Comparison of ENCODE assay signal across 19 cellular contexts in the genomic region with DNA sequence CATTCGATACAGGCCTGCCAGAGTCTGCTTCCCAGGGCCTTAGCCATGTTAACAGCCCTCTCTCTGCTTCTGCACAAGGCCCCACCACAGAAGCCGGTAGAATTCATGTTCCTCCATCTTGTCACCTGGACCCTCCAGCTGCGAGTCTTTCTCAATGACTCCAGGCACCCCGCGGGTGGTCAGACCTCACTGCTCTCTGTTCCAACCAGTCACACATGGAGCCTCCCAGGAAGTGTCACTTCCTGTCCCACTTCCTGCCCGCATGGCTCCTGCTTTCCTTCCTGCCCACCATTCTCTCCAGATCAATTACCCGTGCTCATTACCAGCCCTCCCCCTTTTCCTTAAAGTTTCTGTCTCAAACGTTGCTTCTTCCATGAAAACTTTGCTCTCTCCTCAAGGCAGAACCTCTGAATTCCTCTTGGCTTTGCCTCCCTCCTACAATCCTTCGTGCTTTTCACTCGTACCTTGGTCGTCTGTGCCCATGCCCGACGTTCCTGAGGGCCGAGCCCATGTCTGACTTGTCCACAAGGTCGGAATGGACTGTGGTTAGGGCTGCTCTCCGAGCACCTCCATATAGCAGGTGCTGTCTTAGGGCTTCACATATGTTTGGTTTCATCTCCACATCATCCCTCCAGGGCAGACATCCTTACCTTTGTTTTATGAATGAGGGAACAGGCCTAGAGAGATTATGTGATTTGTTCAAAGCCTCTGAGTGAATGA.
DNase-seq lines count a peak whose midpoint lies in the region; ATAC-seq and TF ChIP-seq lines count a peak whose summit lies in the region.
"Had no signal": no experiment of that assay in that cellular context is flagged by ENCODE, and none has a peak within 500 bp of the region (broad histone marks: within the 10 kb centered on the region; RNA-seq: fewer than 3 reads in every experiment).

No MANE protein-coding gene starts in this region.

- DNase-seq in left ventricle myocardium inferior = no peak
- DNase-seq in left cardiac atrium = no peak
- DNase-seq in NCI-H69 (lab: John Stamatoyannopoulos, UW) = peak; percentile 40
- no peak for DNase-seq in right atrium auricular region (ENCODE audit: low spot score)
- DNase-seq in thoracic aorta (ENCODE audit: low spot score) = no peak
- no peak for DNase-seq in SK-N-DZ (ENCODE audit: low spot score)
- DNase-seq in thyroid gland = no peak
- DNase-seq: activated effector memory CD4-positive, alpha-beta T cell treated with anti-CD3 and anti-CD28 coated beads, Interleukin-2, amount 50 U/mL, for 16 hours; anterior cingulate cortex; CD8-positive, alpha-beta memory T cell; hypothalamus; kidney; NCI-H1417; NCI-H2171 treated with DMSO at 0.1 percent for 48 hours; NCI-H748 treated with DMSO at 0.1 percent for 48 hours; PC-9; stimulated activated naive CD4-positive, alpha-beta T cell treated with Interleukin-2 at 50 U/mL for 16 hours; T1000 had no signal

- H3K27me3 ChIP-seq in left ventricle myocardium inferior (ENCODE audit: low read depth) (no peaks in the 10 kb centered on the region), right atrium auricular region (no peaks in the 10 kb centered on the region), thoracic aorta (replicated peaks; ENCODE audit: insufficient read depth) (no peaks in the 10 kb centered on the region), thyroid gland (no peaks in the 10 kb centered on the region)

- H3K4me1 ChIP-seq in left ventricle myocardium inferior (peaks cover 98% of the 10 kb centered on the region), right atrium auricular region (peaks cover 0 to 92% of the 10 kb centered on the region in 2 donors), thoracic aorta (ENCODE audit: control insufficient read depth in 1 of 2, low read depth in 2 of 2) (peaks cover 29 to 59% of the 10 kb centered on the region in 2 donors), thyroid gland (peaks cover 0 to 20% of the 10 kb centered on the region in 2 donors)

- 82 to 87% methylated on average over 16 of the region's 16 CpGs for WGBS in thyroid gland, 2 donors

- H3K4me3 ChIP-seq in left ventricle myocardium inferior (no peak overlapping the region), right atrium auricular region (no peak overlapping the region), thoracic aorta (no peak overlapping the region), thyroid gland (replicated peaks in 1 of 3) (no peak overlapping the region)
- H3K4me3 ChIP-seq: PC-9 had no signal

- ATAC-seq in left cardiac atrium = no peak
- no peak for ATAC-seq in thoracic aorta (ENCODE audit: insufficient number of reproducible peaks, low FRiP score, low read depth)
- no peak for ATAC-seq in HG02571 (IDR thresholded peaks at IDR 0.05; ENCODE audit: unreplicated experiment)

- H3K9me3 ChIP-seq in left ventricle myocardium inferior (replicated peaks) = no peaks in the 10 kb centered on the region
- no peaks in the 10 kb centered on the region for H3K9me3 ChIP-seq in right atrium auricular region
- H3K9me3 ChIP-seq in thoracic aorta = no peaks in the 10 kb centered on the region
- no peaks in the 10 kb centered on the region for H3K9me3 ChIP-seq in thyroid gland

- intact Hi-C loops in left ventricle myocardium inferior (cut with micrococcal nuclease) = no loop called here
- intact Hi-C loops in left cardiac atrium (cut with DNase I) = no loop called here
- intact Hi-C loops in thyroid gland (cut with DNase I) = no loop called here

- TF ChIP-seq CTCF in left ventricle myocardium inferior (IDR thresholded peaks at IDR 0.05; ENCODE audit: borderline replicate concordance) (no peak), right atrium auricular region (IDR thresholded peaks at IDR 0.05) (no peak), thoracic aorta (IDR thresholded peaks at IDR 0.05) (no peak), thyroid gland (IDR thresholded peaks at IDR 0.05) (no peak)

- TF ChIP-seq POLR2A in thyroid gland (IDR thresholded peaks at IDR 0.05) = no peak

- peak overlapping the region; percentile 96 for H3K27ac ChIP-seq in left ventricle myocardium inferior (replicated peaks)
- H3K27ac ChIP-seq in right atrium auricular region = peak overlapping the region; percentile 91 to 97
- peak overlapping the region; percentile 82 to 95 for H3K27ac ChIP-seq in thoracic aorta
- H3K27ac ChIP-seq in thyroid gland = no peak overlapping the region
- H3K27ac ChIP-seq: PC-9 had no signal

- H3K36me3 ChIP-seq in left ventricle myocardium inferior (peaks cover 5% of the 10 kb centered on the region), right atrium auricular region (no peaks in the 10 kb centered on the region), thoracic aorta (no peaks in the 10 kb centered on the region), thyroid gland (no peaks in the 10 kb centered on the region)

Comparison
In these comparisons a context has a peak if more than half of its experiments do, and no peak if none do; other contexts are left out.
1. H3K27ac ChIP-seq: peak in left ventricle myocardium inferior (single experiment), right atrium auricular region (2 of 2) and thoracic aorta (2 of 2); none in thyroid gland (0 of 3).